ENCODE assay signal across 2 cellular contexts in genomic region chr11:13348305-13348704, GRCh38.
TF ChIP-seq lines count a peak whose summit lies in the region.

No MANE protein-coding gene starts in this region.

TF ChIP-seq in GM12878, 131 proteins besides CTCF, POLR2A, EP300 and RAD21 (continued from another document and continues in another):
- TF ChIP-seq MEF2B (IDR thresholded peaks at IDR 0.05; ENCODE audit: partially characterized antibody, poor library complexity, severe bottlenecking) (no peak), IKZF1 (conservative IDR thresholded peaks at IDR 0.05) (peak; percentile 47), CREB1 (IDR thresholded peaks at IDR 0.05; ENCODE audit: low read depth) (no peak), KLF5 (IDR thresholded peaks at IDR 0.05; ENCODE audit: partially characterized antibody) (no peak), SPI1 (IDR thresholded peaks at IDR 0.05; ENCODE audit: borderline replicate concordance, insufficient read depth, low read depth, low read length) (peak; percentile 50; the same call in 1 of the 2 replicates), HSF1 (IDR thresholded peaks at IDR 0.05; ENCODE audit: low read depth, low read length) (no peak), MEF2A (IDR thresholded peaks at IDR 0.05; ENCODE audit: insufficient read depth, low read depth, low read length) (peak; percentile 74; the same call in 1 of the 2 replicates), ZBTB4 (CRISPR knock-in tag; IDR thresholded peaks at IDR 0.05) (no peak), RELB (IDR thresholded peaks at IDR 0.05; ENCODE audit: low read depth) (no peak), LARP7 (IDR thresholded peaks at IDR 0.05) (no peak), SMAD1 (IDR thresholded peaks at IDR 0.05; ENCODE audit: low read depth, partially characterized antibody) (no peak), NBN (IDR thresholded peaks at IDR 0.05) (no peak), DPF2 (IDR thresholded peaks at IDR 0.05) (no peak), BCLAF1 (IDR thresholded peaks at IDR 0.05) (no peak), ZZZ3 (IDR thresholded peaks at IDR 0.05; ENCODE audit: control insufficient read depth, insufficient read length, low read depth) (no peak), TCF3 (IDR thresholded peaks at IDR 0.05; ENCODE audit: borderline replicate concordance, insufficient read depth, low read depth, low read length) (no peak)

TF ChIP-seq in SK-N-SH, 30 proteins besides CTCF, POLR2A, EP300 and RAD21 (continued from another document):
- TF ChIP-seq, protein P1, sequence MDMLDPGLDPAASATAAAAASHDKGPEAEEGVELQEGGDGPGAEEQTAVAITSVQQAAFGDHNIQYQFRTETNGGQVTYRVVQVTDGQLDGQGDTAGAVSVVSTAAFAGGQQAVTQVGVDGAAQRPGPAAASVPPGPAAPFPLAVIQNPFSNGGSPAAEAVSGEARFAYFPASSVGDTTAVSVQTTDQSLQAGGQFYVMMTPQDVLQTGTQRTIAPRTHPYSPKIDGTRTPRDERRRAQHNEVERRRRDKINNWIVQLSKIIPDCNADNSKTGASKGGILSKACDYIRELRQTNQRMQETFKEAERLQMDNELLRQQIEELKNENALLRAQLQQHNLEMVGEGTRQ (IDR thresholded peaks at IDR 0.05; ENCODE audit: borderline replicate concordance, low read depth, low read length) = no peak
- TF ChIP-seq POLR2AphosphoS5 (IDR thresholded peaks at IDR 0.05; ENCODE audit: low read depth, low read length) = no peak
- TF ChIP-seq, protein P2, sequence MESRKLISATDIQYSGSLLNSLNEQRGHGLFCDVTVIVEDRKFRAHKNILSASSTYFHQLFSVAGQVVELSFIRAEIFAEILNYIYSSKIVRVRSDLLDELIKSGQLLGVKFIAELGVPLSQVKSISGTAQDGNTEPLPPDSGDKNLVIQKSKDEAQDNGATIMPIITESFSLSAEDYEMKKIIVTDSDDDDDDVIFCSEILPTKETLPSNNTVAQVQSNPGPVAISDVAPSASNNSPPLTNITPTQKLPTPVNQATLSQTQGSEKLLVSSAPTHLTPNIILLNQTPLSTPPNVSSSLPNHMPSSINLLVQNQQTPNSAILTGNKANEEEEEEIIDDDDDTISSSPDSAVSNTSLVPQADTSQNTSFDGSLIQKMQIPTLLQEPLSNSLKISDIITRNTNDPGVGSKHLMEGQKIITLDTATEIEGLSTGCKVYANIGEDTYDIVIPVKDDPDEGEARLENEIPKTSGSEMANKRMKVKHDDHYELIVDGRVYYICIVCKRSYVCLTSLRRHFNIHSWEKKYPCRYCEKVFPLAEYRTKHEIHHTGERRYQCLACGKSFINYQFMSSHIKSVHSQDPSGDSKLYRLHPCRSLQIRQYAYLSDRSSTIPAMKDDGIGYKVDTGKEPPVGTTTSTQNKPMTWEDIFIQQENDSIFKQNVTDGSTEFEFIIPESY (IDR thresholded peaks at IDR 0.05; ENCODE audit: borderline replicate concordance, low read depth) = no peak
- TF ChIP-seq GATA2 (CRISPR knock-in tag; IDR thresholded peaks at IDR 0.05) = no peak
- no peak for TF ChIP-seq FOSL2 (IDR thresholded peaks at IDR 0.05; ENCODE audit: borderline replicate concordance, low read depth)
- TF ChIP-seq RCOR1 (IDR thresholded peaks at IDR 0.05; ENCODE audit: low read length) = no peak
